ENCODE assay signal across 8 cellular contexts in the genomic region with DNA sequence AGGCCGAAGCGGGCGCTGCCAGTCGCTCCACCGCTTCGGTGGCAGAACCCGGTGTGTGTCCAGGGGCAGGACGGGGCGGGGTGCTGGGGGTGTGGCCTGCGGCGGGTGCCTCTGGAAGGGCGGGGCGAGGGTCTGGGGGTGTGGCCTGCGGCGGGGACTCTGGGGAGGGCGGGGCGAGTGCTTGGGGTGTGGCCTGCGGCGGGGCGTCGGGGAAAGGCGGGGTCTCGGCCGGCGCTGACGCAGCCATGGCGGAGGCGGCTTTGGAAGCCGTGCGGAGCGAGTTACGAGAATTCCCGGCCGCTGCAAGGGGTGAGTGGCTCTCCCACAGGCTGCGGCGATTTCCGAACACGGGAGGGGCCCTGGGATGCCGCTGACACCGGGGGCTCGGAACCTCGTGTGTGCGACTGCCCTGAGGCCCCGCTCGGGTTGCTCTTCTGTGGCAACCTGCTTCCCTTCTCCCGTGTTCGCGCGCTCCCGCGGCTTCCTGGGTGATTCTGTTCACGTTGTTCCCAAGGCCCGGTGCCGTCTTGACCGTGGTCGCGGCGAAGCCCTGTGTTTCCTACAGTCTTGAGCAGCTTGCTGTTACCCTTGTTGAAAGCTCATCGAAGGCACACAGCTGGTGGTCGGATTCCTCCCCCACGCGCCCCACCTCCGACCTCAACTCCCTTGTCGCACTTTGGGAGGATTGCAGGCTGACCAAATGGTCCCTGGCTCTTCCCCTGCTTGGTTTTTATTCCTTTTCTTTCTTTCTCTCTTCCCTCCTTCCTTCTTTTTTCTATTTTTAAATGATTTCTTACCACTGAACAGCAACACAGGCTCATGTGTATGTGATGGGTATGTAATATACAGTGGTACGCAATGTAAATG. TPM values are rescaled to one million over a fixed set of nuclear protein-coding genes. Genes with fewer than 3 reads are reported as not detected.
A peak's percentile ranks its signal among the peaks of the same experiment; 100 is the strongest.
DNase-seq lines count a peak whose midpoint lies in the region; ATAC-seq, FAIRE-seq and TF ChIP-seq lines count a peak whose summit lies in the region.

Gene JMJD7, plus strand, starts transcription at position 213 of the 867 bp plus-strand sequence. Its CDS starts 33 bp downstream, at position 246.

- no peaks in the 10 kb centered on the region for H3K9me3 ChIP-seq in A549

- H3K4me3 ChIP-seq in A549, result peak within 1 kb of the TSS; percentile 65
- peak within 1 kb of the TSS; percentile 87 for H3K4me3 ChIP-seq in choroid plexus epithelial cell (ENCODE audit: low read depth, low read length)

- intact Hi-C loops in left colon (cut with DNase I, micrococcal nuclease), result no loop called here

- ATAC-seq in A549 (peak; percentile 78 to 94), GM18858 (IDR thresholded peaks at IDR 0.05; ENCODE audit: unreplicated experiment) (peak; percentile 46), HG03103 (IDR thresholded peaks at IDR 0.05; ENCODE audit: low read depth, unreplicated experiment) (peak; percentile 69), left colon (peak; percentile 96)

- DNase-seq in A549 (ENCODE audit: low read depth in 1 of 2, low spot score in 1 of 2) (peak; percentile 78 to 82), NCI-H510A (lab: John Stamatoyannopoulos, UW) (peak; percentile 36), choroid plexus epithelial cell (ENCODE audit: low read depth) (peak; percentile 88), left colon (peak; percentile 96 to 99)
- DNase-seq in activated CD4-positive, alpha-beta T cell treated with anti-CD3 and anti-CD28 coated beads for 4 hours, result peak; percentile 97 to 98
- DNase-seq in stimulated activated CD4-positive, alpha-beta T cell treated with anti-CD3 and anti-CD28 coated beads, Interleukin-1b, Interleukin-23, amount 100 ng/mL, for 24 hours (ENCODE audit: low read depth in 4 of 4, low spot score in 1 of 4), result peak; percentile 93 to 99 (median 96)

- TF ChIP-seq RAD21 in A549 (conservative IDR thresholded peaks at IDR 0.05 in 1 of 2, IDR thresholded peaks at IDR 0.05 in 1 of 2), result no peak

- no peak for TF ChIP-seq EP300 in A549 (IDR thresholded peaks at IDR 0.05)

- TF ChIP-seq POLR2A in A549 (IDR thresholded peaks at IDR 0.05; ENCODE audit: low read length), result peak; percentile 62

- peak within 1 kb of the TSS; percentile 92 for H3K4me2 ChIP-seq in A549

- no peak for FAIRE-seq in A549 (lab: Jason Lieb, UNC)

- 0 out of 3 replicates have a peak, but pooled peaks cover 7% of the 10 kb centered on the region for H3K4me1 ChIP-seq in A549

- WGBS in A549 (ENCODE audit: missing lambda C conversion rate), result 4% methylated on average over 31 of the region's 65 CpGs

- H3K27ac ChIP-seq in A549, result peak within 1 kb of the TSS; percentile 70 to 83

- POLR2A ChIA-PET in A549 (lab: Yijun Ruan, JAX), result no interaction called here

- no peak for TF ChIP-seq CTCF in A549 (IDR thresholded peaks at IDR 0.05)
- TF ChIP-seq CTCF in choroid plexus epithelial cell (conservative IDR thresholded peaks at IDR 0.05; ENCODE audit: low read depth, low read length), result no peak

- CTCF ChIA-PET in A549 (lab: Yijun Ruan, JAX), result interaction anchor here (1.3 to 1.5 kb wide), 3 partner anchors 10 to 77 kb away, joined by 3 to 5 read pairs (median 3); no protein-coding TSS in a partner anchor

TF ChIP-seq in A549, 52 proteins besides CTCF, POLR2A, EP300 and RAD21:
- TF ChIP-seq JUN (IDR thresholded peaks at IDR 0.05) (peak in 1 of 2 experiments; percentile 62; a peak in 2 of 5 replicates), HOXA7 (CRISPR knock-in tag; IDR thresholded peaks at IDR 0.05) (no peak), FOSB (CRISPR knock-in tag; IDR thresholded peaks at IDR 0.05) (no peak), FOSL2 (IDR thresholded peaks at IDR 0.05) (no peak), FOSL2 (CRISPR knock-in tag; IDR thresholded peaks at IDR 0.05) (no peak), MAZ (IDR thresholded peaks at IDR 0.05; ENCODE audit: borderline replicate concordance, low read depth, low read length) (no peak), ZFP36 (IDR thresholded peaks at IDR 0.05; ENCODE audit: borderline replicate concordance, partially characterized antibody) (no peak), EHF (CRISPR knock-in tag; IDR thresholded peaks at IDR 0.05) (no peak), PHF8 (IDR thresholded peaks at IDR 0.05; ENCODE audit: borderline replicate concordance, low read depth) (peak; percentile 35; the same call in 1 of the 2 replicates)
- TF ChIP-seq, protein P1, sequence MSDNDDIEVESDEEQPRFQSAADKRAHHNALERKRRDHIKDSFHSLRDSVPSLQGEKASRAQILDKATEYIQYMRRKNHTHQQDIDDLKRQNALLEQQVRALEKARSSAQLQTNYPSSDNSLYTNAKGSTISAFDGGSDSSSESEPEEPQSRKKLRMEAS (IDR thresholded peaks at IDR 0.05), result peak; percentile 36; the same call in 1 of the 2 replicates

RNA-seq across cellular contexts. Expression of gene JMJD7, which starts in this region (rescaled TPM):
- polyA plus RNA-seq in A549 (2011; rRNA removed), result 3.1 and 3.8 TPM in 2 replicates
- 5.7 and 6.1 TPM in 2 replicates for polyA plus RNA-seq in A549 (2012; cell fraction: cytosol; rRNA removed)
- polyA plus RNA-seq in A549 (2012; cell fraction: nucleus; rRNA removed), result 15.8 and 21.4 TPM in 2 replicates
- polyA plus RNA-seq in A549 (2017; fragmentation: RNase III; extraction: RNeasy Plus Mini Kit Qiagen cat#74134 plus additional on column Dnase treatment), result 3.0 to 3.9 TPM (median 3.4 TPM) in 3 replicates
- polyA minus RNA-seq in A549 (2011; rRNA and poly(A)+ RNA removed), result 1.2 and 3.7 TPM in 2 replicates
- 10 to 100 TPM in 1 of 2 donors, 1 to 10 TPM in 1; 8.4 to 10.9 TPM for total RNA-seq in left colon

Comparison
In these comparisons a context has a peak if more than half of its experiments do, and no peak if none do; other contexts are left out.
1. Peak in every context shown above with its lines: DNase-seq, ATAC-seq, H3K4me3 ChIP-seq and H3K27ac ChIP-seq.
2. ATAC-seq: peak in every context shown above with its lines; median percentile 96 in left colon; 86 in A549; 69 in HG03103; 46 in GM18858.
3. DNase-seq: peak in every context shown above with its lines; median percentile 98 in activated CD4-positive, alpha-beta T cell treated with anti-CD3 and anti-CD28 coated beads for 4 hours; 98 in left colon; 96 in stimulated activated CD4-positive, alpha-beta T cell treated with anti-CD3 and anti-CD28 coated beads, Interleukin-1b, Interleukin-23, amount 100 ng/mL, for 24 hours; 88 in choroid plexus epithelial cell; 80 in A549; 36 in NCI-H510A.